In the genomic region with DNA sequence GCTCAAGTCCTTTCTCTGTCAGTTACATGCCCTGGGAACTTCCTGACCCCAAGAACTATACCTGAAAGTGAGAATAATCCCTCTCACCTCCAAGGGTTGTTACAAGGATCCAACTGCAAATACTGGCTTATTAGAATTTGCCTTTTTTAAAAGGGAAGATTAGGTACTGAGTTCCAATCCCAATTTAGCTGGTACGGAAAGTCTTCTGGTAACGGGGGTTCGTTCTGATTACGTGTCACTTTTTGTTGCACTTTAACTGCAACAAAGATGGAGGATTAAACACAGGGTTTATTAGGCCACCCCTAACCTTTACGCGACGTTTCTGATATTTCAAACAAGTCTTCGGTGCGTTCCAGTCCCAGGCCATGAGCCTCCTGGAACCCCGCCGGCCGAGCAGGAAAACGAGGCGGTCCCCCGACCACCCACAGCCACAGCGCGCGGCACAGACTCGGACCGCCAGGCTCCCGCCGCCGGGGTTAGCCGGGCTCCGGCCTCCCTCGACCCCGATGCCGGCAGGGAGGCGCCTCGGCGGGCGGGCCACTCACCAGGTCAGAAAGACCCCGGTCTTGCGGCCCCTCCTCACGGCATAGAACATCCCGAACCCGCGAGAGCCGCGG, we compare ENCODE assay signal across 8 cellular contexts. TPM values are rescaled to one million over a fixed set of nuclear protein-coding genes. Genes with fewer than 3 reads are reported as not detected.
DNase-seq lines count a peak whose midpoint lies in the region; ATAC-seq, FAIRE-seq and TF ChIP-seq lines count a peak whose summit lies in the region.

No MANE protein-coding gene starts in this region.

- ATAC-seq in GM19351 (IDR thresholded peaks at IDR 0.05; ENCODE audit: unreplicated experiment) (peak; percentile 22), HG03354 (IDR thresholded peaks at IDR 0.05; ENCODE audit: poor library complexity, severe bottlenecking, unreplicated experiment) (peak; percentile 44)

- no peaks in the 10 kb centered on the region for H3K27me3 ChIP-seq in keratinocyte (ENCODE audit: control insufficient read depth, extremely low read depth, insufficient read depth, low read length)
- H3K27me3 ChIP-seq in thymus (ENCODE audit: control insufficient read depth, insufficient read depth), result no peaks in the 10 kb centered on the region

- peaks cover 27% of the 10 kb centered on the region for H3K36me3 Mint-ChIP-seq in activated naive CD8-positive, alpha-beta T cell treated with anti-CD3 and anti-CD28 coated beads for 36 hours

- DNase-seq in AG04449 (ENCODE audit: low read depth, low spot score), result no peak
- no peak for DNase-seq in activated naive CD8-positive, alpha-beta T cell treated with anti-CD3 and anti-CD28 coated beads for 36 hours
- no peak for DNase-seq in keratinocyte (ENCODE audit: low read depth, low spot score)
- no peak for DNase-seq in medulla oblongata (ENCODE audit: extremely low spot score)
- DNase-seq in D721Med (ENCODE audit: insufficient read length, low spot score), result no peak

- H3K4me2 ChIP-seq in keratinocyte (ENCODE audit: control insufficient read depth, extremely low read depth, insufficient read depth, low read depth, low read length), result peak overlapping the region; percentile 88

- H3K9me3 ChIP-seq in keratinocyte (ENCODE audit: control insufficient read depth, low read depth, low read length) (no peaks in the 10 kb centered on the region), thymus (ENCODE audit: control insufficient read depth) (no peaks in the 10 kb centered on the region)

- POLR2A ChIA-PET in AG04449 (lab: Yijun Ruan, JAX), result interaction anchor here (0.8 to 1.8 kb wide), 9 partner anchors 12 to 171 kb away, joined by 3 to 10 read pairs (median 4); a partner anchor contains a TSS

- H3K4me1 ChIP-seq in keratinocyte (ENCODE audit: control insufficient read depth, extremely low read depth, insufficient read depth, low read length), result peaks cover 7% of the 10 kb centered on the region
- peaks cover 7% of the 10 kb centered on the region for H3K4me1 ChIP-seq in thymus (ENCODE audit: control insufficient read depth, insufficient read depth, low read length)

- no peaks in the 10 kb centered on the region for H3K9me1 ChIP-seq in keratinocyte (ENCODE audit: control insufficient read depth, extremely low read depth, insufficient read depth, low read length)

- dilution Hi-C loops in keratinocyte (cut with MboI; ENCODE audit: extremely low pct_ligation_motif_present, low sequenced_read_pairs), result no loop called here

- H3K4me3 ChIP-seq in AG04449 (ENCODE audit: low read depth, low read length) (peak overlapping the region; percentile 91), keratinocyte (ENCODE audit: control insufficient read depth in 2 of 3, extremely low read depth in 1 of 3, insufficient read depth in 2 of 3, low read depth in 1 of 3, low read length in 3 of 3) (peak overlapping the region; percentile 85 to 96 (median 91)), thymus (ENCODE audit: low read length) (peak overlapping the region; percentile 77)

- TF ChIP-seq CTCF in AG04449 (IDR thresholded peaks at IDR 0.05; ENCODE audit: insufficient read depth, low read length, missing control alignments) (no peak), keratinocyte (optimal IDR thresholded peaks at IDR 0.05 in 1 of 3, IDR thresholded peaks at IDR 0.05 in 1 of 3, conservative IDR thresholded peaks at IDR 0.05 in 1 of 3; ENCODE audit: extremely low read depth in 1 of 3, insufficient read depth in 2 of 3, low read length in 3 of 3) (no peak), D721Med (IDR thresholded peaks at IDR 0.05; ENCODE audit: insufficient read depth, missing control alignments) (no peak)

- H3K27ac Mint-ChIP-seq in activated naive CD8-positive, alpha-beta T cell treated with anti-CD3 and anti-CD28 coated beads for 36 hours, result peak overlapping the region; percentile 96

- no peaks in the 10 kb centered on the region for H3K9me3 Mint-ChIP-seq in activated naive CD8-positive, alpha-beta T cell treated with anti-CD3 and anti-CD28 coated beads for 36 hours

- H3K36me3 ChIP-seq in keratinocyte (ENCODE audit: control insufficient read depth in 2 of 2, extremely low read depth in 1 of 2, insufficient read depth in 2 of 2, low read length in 2 of 2), result peaks cover 15 to 17% of the 10 kb centered on the region in 2 experiments
- peaks cover 17% of the 10 kb centered on the region for H3K36me3 ChIP-seq in thymus (ENCODE audit: control insufficient read depth, insufficient read depth)

- no peaks in the 10 kb centered on the region for H3K27me3 Mint-ChIP-seq in activated naive CD8-positive, alpha-beta T cell treated with anti-CD3 and anti-CD28 coated beads for 36 hours

- H3K4me1 Mint-ChIP-seq in activated naive CD8-positive, alpha-beta T cell treated with anti-CD3 and anti-CD28 coated beads for 36 hours, result peaks cover 30% of the 10 kb centered on the region

- H4K20me1 ChIP-seq in keratinocyte (ENCODE audit: control insufficient read depth, extremely low read depth, insufficient read depth, low read length), result no peaks in the 10 kb centered on the region

- H3K9ac ChIP-seq in keratinocyte (ENCODE audit: control insufficient read depth, extremely low read depth, insufficient read depth, low read length), result peak overlapping the region; percentile 96

- peaks cover 33% of the 10 kb centered on the region for H3K79me2 ChIP-seq in keratinocyte (ENCODE audit: control insufficient read depth, insufficient read depth, low read length)

- peak overlapping the region; percentile 67 for H2AFZ ChIP-seq in keratinocyte (ENCODE audit: control insufficient read depth, low read length)

- H3K4me3 Mint-ChIP-seq in activated naive CD8-positive, alpha-beta T cell treated with anti-CD3 and anti-CD28 coated beads for 36 hours, result peak overlapping the region; percentile 92

- WGBS in thymus, result under 1% methylated on average over 40 of the region's 40 CpGs

- H3K27ac ChIP-seq in keratinocyte (ENCODE audit: control insufficient read depth, insufficient read depth, low read length) (peak overlapping the region; percentile 93), thymus (ENCODE audit: low read depth) (peak overlapping the region; percentile 79)

- CTCF ChIA-PET in AG04449 (lab: Yijun Ruan, JAX), result interaction anchor here (0.6 to 2.6 kb wide), 7 partner anchors 9 to 134 kb away, joined by 3 to 7 read pairs (median 3); no protein-coding TSS in a partner anchor

- FAIRE-seq in keratinocyte (lab: Jason Lieb, UNC), result no peak
- no peak for FAIRE-seq in D721Med (lab: Jason Lieb, UNC)

RNA-seq across cellular contexts. Expression of a gene that starts 0.4 kb away (rescaled TPM):
- total RNA-seq in activated naive CD8-positive, alpha-beta T cell treated with anti-CD3 and anti-CD28 coated beads for 36 hours, result 10 to 100 TPM; 39.4 to 39.8 TPM
- polyA plus RNA-seq in keratinocyte (11.2 to 17.3 TPM (median 15.3 TPM) in 3 replicates), thymus (12.4 TPM)
- 26.6 TPM for polyA plus RNA-seq in keratinocyte (2011; ENCODE audit: low read depth)
- 12.4 and 14.9 TPM in 2 replicates for polyA plus RNA-seq in keratinocyte (2011; cell fraction: cytosol; rRNA removed)
- 11.3 and 13.1 TPM in 2 replicates for polyA plus RNA-seq in keratinocyte (2011; cell fraction: nucleus; rRNA removed)
- polyA plus RNA-seq in keratinocyte (2012; ENCODE audit: low replicate concordance), result 12.2 and 27.7 TPM in 2 replicates
- polyA minus RNA-seq in keratinocyte, result 5.5 to 8.0 TPM (median 7.6 TPM) in 3 replicates
- 18.0 TPM for polyA minus RNA-seq in keratinocyte (2011; cell fraction: cytosol; rRNA and poly(A)+ RNA removed)
- 5.0 and 6.7 TPM in 2 replicates for polyA minus RNA-seq in keratinocyte (2011; cell fraction: nucleus; rRNA and poly(A)+ RNA removed)

RNA-seq across cellular contexts. Expression of a gene that starts 17.4 kb away (rescaled TPM):
- 1,000 to 10,000 TPM; 1,614 to 1,631 TPM for total RNA-seq in activated naive CD8-positive, alpha-beta T cell treated with anti-CD3 and anti-CD28 coated beads for 36 hours
- polyA plus RNA-seq in keratinocyte (1,344 to 1,663 TPM (median 1,410 TPM) in 3 replicates), thymus (4,140 TPM)
- polyA plus RNA-seq in keratinocyte (2011; ENCODE audit: low read depth), result 2,676 TPM
- polyA plus RNA-seq in keratinocyte (2011; cell fraction: cytosol; rRNA removed), result 1,277 and 1,596 TPM in 2 replicates
- polyA plus RNA-seq in keratinocyte (2011; cell fraction: nucleus; rRNA removed), result 448 and 562 TPM in 2 replicates
- 1,543 and 1,827 TPM in 2 replicates for polyA plus RNA-seq in keratinocyte (2012; ENCODE audit: low replicate concordance)
- 206 to 287 TPM (median 219 TPM) in 3 replicates for polyA minus RNA-seq in keratinocyte
- 708 TPM for polyA minus RNA-seq in keratinocyte (2011; cell fraction: cytosol; rRNA and poly(A)+ RNA removed)
- 96.9 and 117 TPM in 2 replicates for polyA minus RNA-seq in keratinocyte (2011; cell fraction: nucleus; rRNA and poly(A)+ RNA removed)

RNA-seq across cellular contexts. Expression of a gene that starts 37.2 kb away (rescaled TPM):
- total RNA-seq in activated naive CD8-positive, alpha-beta T cell treated with anti-CD3 and anti-CD28 coated beads for 36 hours, result under 1 TPM; 0.52 to 0.86 TPM
- not detected in 3 replicates for polyA plus RNA-seq in keratinocyte
- polyA plus RNA-seq in keratinocyte (2011; ENCODE audit: low read depth), result not detected
- polyA plus RNA-seq in keratinocyte (2011; cell fraction: cytosol; rRNA removed), result not detected in 2 replicates
- polyA plus RNA-seq in keratinocyte (2011; cell fraction: nucleus; rRNA removed), result not detected in 2 replicates
- polyA plus RNA-seq in keratinocyte (2012; ENCODE audit: low replicate concordance), result 0.58 TPM in 1 of 2 replicates, not detected in the other
- polyA minus RNA-seq in keratinocyte, result not detected in 3 replicates
- not detected for polyA minus RNA-seq in keratinocyte (2011; cell fraction: cytosol; rRNA and poly(A)+ RNA removed)
- polyA minus RNA-seq in keratinocyte (2011; cell fraction: nucleus; rRNA and poly(A)+ RNA removed), result not detected in 2 replicates
- polyA plus RNA-seq in thymus, result 9.2 TPM

RNA-seq across cellular contexts. Expression of a gene that starts 38.4 kb away (rescaled TPM):
- total RNA-seq in activated naive CD8-positive, alpha-beta T cell treated with anti-CD3 and anti-CD28 coated beads for 36 hours, result 10 to 100 TPM; 22.8 to 23.7 TPM
- polyA plus RNA-seq in keratinocyte (29.0 to 47.4 TPM (median 38.5 TPM) in 3 replicates), thymus (50.0 TPM)
- polyA plus RNA-seq in keratinocyte (2011; ENCODE audit: low read depth), result 16.0 TPM
- polyA plus RNA-seq in keratinocyte (2011; cell fraction: cytosol; rRNA removed), result 40.7 and 54.0 TPM in 2 replicates
- 33.8 and 36.7 TPM in 2 replicates for polyA plus RNA-seq in keratinocyte (2011; cell fraction: nucleus; rRNA removed)
- 34.7 and 40.1 TPM in 2 replicates for polyA plus RNA-seq in keratinocyte (2012; ENCODE audit: low replicate concordance)
- polyA minus RNA-seq in keratinocyte, result 9.5 to 22.1 TPM (median 19.0 TPM) in 3 replicates
- 30.3 TPM for polyA minus RNA-seq in keratinocyte (2011; cell fraction: cytosol; rRNA and poly(A)+ RNA removed)
- polyA minus RNA-seq in keratinocyte (2011; cell fraction: nucleus; rRNA and poly(A)+ RNA removed), result 6.9 and 9.8 TPM in 2 replicates
